Comparison of ENCODE assay signal across 13 cellular contexts in genomic region chr18:44651453-44651852, GRCh38. TPM values are rescaled to one million over a fixed set of nuclear protein-coding genes. Genes with fewer than 3 reads are reported as not detected.
DNase-seq lines count a peak whose midpoint lies in the region; ATAC-seq and TF ChIP-seq lines count a peak whose summit lies in the region.
"Had no signal": no experiment of that assay in that cellular context is flagged by ENCODE, and none has a peak within 500 bp of the region (broad histone marks: within the 10 kb centered on the region; RNA-seq: fewer than 3 reads in every experiment).

No MANE protein-coding gene starts in this region.

- peaks cover 9% of the 10 kb centered on the region; the same call in 1 of the 2 replicates for H3K9me1 ChIP-seq in IMR-90 (ENCODE audit: insufficient read depth, low read length)

- no peak overlapping the region for H2AFZ ChIP-seq in IMR-90 (replicated peaks; ENCODE audit: low read length, poor library complexity)
- no peak overlapping the region for H2AFZ ChIP-seq in MM.1S (ENCODE audit: low read length)

- H3K56ac ChIP-seq in IMR-90 (ENCODE audit: extremely low read depth, insufficient read depth, low read length) = no peak overlapping the region

- peak; percentile 46 for DNase-seq in A673 (ENCODE audit: low spot score)
- peak; percentile 54 for DNase-seq in IMR-90
- DNase-seq in choroid plexus epithelial cell (ENCODE audit: low read depth) = peak; percentile 93
- DNase-seq in lower lobe of right lung = no peak
- DNase-seq in NCI-H82 (lab: John Stamatoyannopoulos, UW) = no peak
- DNase-seq in SKM-1 treated with dmso at 0.1 percent for 144 hours (lab: John Stamatoyannopoulos, UW; ENCODE audit: unreplicated experiment) = no peak
- no peak for DNase-seq in GM13976 (ENCODE audit: low spot score)
- no peak for DNase-seq in MM.1S
- DNase-seq: activated CD4-positive, alpha-beta T cell treated with anti-CD3 and anti-CD28 coated beads, Interleukin-2, amount 50 U/mL, for 1 hour; NCI-H1417 treated with DMSO at 0.1 percent for 48 hours; transverse colon had no signal

- TF ChIP-seq POLR2A in IMR-90 (IDR thresholded peaks at IDR 0.05; ENCODE audit: low read depth, low read length) = no peak

- H3K79me2 ChIP-seq in MM.1S (ENCODE audit: low read length) = no peaks in the 10 kb centered on the region

- H4K20me1 ChIP-seq in IMR-90 (ENCODE audit: insufficient read depth, low read length) = no peaks in the 10 kb centered on the region
- no peaks in the 10 kb centered on the region for H4K20me1 ChIP-seq in MM.1S (ENCODE audit: insufficient read depth, low read length)
- H4K20me1 ChIP-seq: BLaER1 had no signal

- H3K27me3 ChIP-seq in A673 (replicated peaks; ENCODE audit: insufficient read depth, low read depth, low read length, poor library complexity) (no peaks in the 10 kb centered on the region), IMR-90 (ENCODE audit: control insufficient read depth, insufficient read depth, low read length) (no peaks in the 10 kb centered on the region), lower lobe of right lung (ENCODE audit: low read depth) (no peaks in the 10 kb centered on the region), MM.1S (replicated peaks; ENCODE audit: insufficient read depth, low read length) (no peaks in the 10 kb centered on the region)
- H3K27me3 ChIP-seq: adrenal gland, BLaER1, transverse colon had no signal

- no peak; the same call in 1 of the 2 replicates for ATAC-seq in IMR-90 (ENCODE audit: low read depth)
- ATAC-seq in lower lobe of right lung = peak; percentile 85 to 92

- no peaks in the 10 kb centered on the region for H3K79me1 ChIP-seq in IMR-90 (ENCODE audit: low read depth in 1 of 2, low read length in 2 of 2)

- H3K4me3 ChIP-seq in A673 (ENCODE audit: low read depth, low read length, poor library complexity, severe bottlenecking) = no peak overlapping the region
- no peak overlapping the region for H3K4me3 ChIP-seq in IMR-90 (ENCODE audit: insufficient read depth, low read depth, low read length)
- H3K4me3 ChIP-seq in choroid plexus epithelial cell (ENCODE audit: low read depth, low read length) = no peak overlapping the region
- no peak overlapping the region for H3K4me3 ChIP-seq in lower lobe of right lung
- no peak overlapping the region for H3K4me3 ChIP-seq in MM.1S (ENCODE audit: low read length)
- H3K4me3 ChIP-seq: adrenal gland, BLaER1, transverse colon had no signal

- TF ChIP-seq CTCF in A673 (conservative IDR thresholded peaks at IDR 0.05; ENCODE audit: low read depth, low read length) (no peak), IMR-90 (conservative IDR thresholded peaks at IDR 0.05; ENCODE audit: low read depth, low read length) (no peak), choroid plexus epithelial cell (conservative IDR thresholded peaks at IDR 0.05; ENCODE audit: low read depth, low read length) (no peak), lower lobe of right lung (IDR thresholded peaks at IDR 0.05) (no peak), GM13976 (IDR thresholded peaks at IDR 0.05; ENCODE audit: borderline replicate concordance, control extremely low read depth, extremely low read depth, insufficient read depth, missing control alignments) (no peak), MM.1S (IDR thresholded peaks at IDR 0.05; ENCODE audit: low read length) (no peak)

- no peak for TF ChIP-seq RAD21 in IMR-90 (IDR thresholded peaks at IDR 0.05; ENCODE audit: low read length)

- POLR2A ChIA-PET in A673 (lab: Charles Lee; ENCODE audit: low non-redundant PET) = no interaction called here
- POLR2A ChIA-PET in IMR-90 (lab: Charles Lee; ENCODE audit: unreplicated experiment) = no interaction called here

- H4K8ac ChIP-seq in IMR-90 (ENCODE audit: low read depth in 2 of 2, low read length in 2 of 2) = no peak overlapping the region

- H4K5ac ChIP-seq in IMR-90 (ENCODE audit: low read depth, low read length) = no peak overlapping the region

- H2BK15ac ChIP-seq in IMR-90 (ENCODE audit: low read depth, low read length) = no peak overlapping the region

- H3K9ac ChIP-seq in IMR-90 (ENCODE audit: low read depth, low read length) = no peak overlapping the region
- H3K9ac ChIP-seq in MM.1S (ENCODE audit: low read length) = no peak overlapping the region
- H3K9ac ChIP-seq: BLaER1 had no signal

- H3K36me3 ChIP-seq in A673 (ENCODE audit: insufficient read depth, low read length, poor library complexity, severe bottlenecking) (no peaks in the 10 kb centered on the region), IMR-90 (ENCODE audit: control insufficient read depth, insufficient read depth, low read length) (no peaks in the 10 kb centered on the region), lower lobe of right lung (no peaks in the 10 kb centered on the region), MM.1S (replicated peaks; ENCODE audit: insufficient read depth, low read length) (no peaks in the 10 kb centered on the region)
- H3K36me3 ChIP-seq: adrenal gland, BLaER1, transverse colon had no signal

- dilution Hi-C loops in IMR-90 (cut with HindIII; ENCODE audit: low sequenced_read_pairs, unreplicated experiment) = no loop called here

- no peak overlapping the region for H3K4ac ChIP-seq in IMR-90 (ENCODE audit: low read depth, low read length)

- BruUV-seq in A673 (replicated peaks; lab: Mats Ljungman, UMichigan) (no TSS peak), IMR-90 (replicated peaks; lab: Mats Ljungman, UMichigan) (no TSS peak)

- H3K9me3 ChIP-seq in A673 (ENCODE audit: low read depth, low read length, poor library complexity, severe bottlenecking) (no peaks in the 10 kb centered on the region), IMR-90 (ENCODE audit: control insufficient read depth, insufficient read depth, low read length) (no peaks in the 10 kb centered on the region), lower lobe of right lung (no peaks in the 10 kb centered on the region), MM.1S (replicated peaks; ENCODE audit: insufficient read depth, low read length) (no peaks in the 10 kb centered on the region)
- H3K9me3 ChIP-seq: adrenal gland, BLaER1, transverse colon had no signal

- H4K91ac ChIP-seq in IMR-90 (ENCODE audit: insufficient read depth, low read depth, low read length) = no peak overlapping the region

- in situ Hi-C loops in IMR-90 (cut with MboI; ENCODE audit: low sequenced_read_pairs) (no loop called here), GM13976 (cut with MboI; ENCODE audit: low sequenced_read_pairs, unreplicated experiment) (no loop called here)

- H3K18ac ChIP-seq in IMR-90 (ENCODE audit: low read depth, low read length) = no peak overlapping the region

- intact Hi-C loops in A673 (cut with micrococcal nuclease; ENCODE audit: unreplicated experiment) (no loop called here), IMR-90 (cut with micrococcal nuclease) (no loop called here), lower lobe of right lung (cut with DNase I) (no loop called here)

- CTCF ChIA-PET in A673 (lab: Charles Lee) (no interaction called here), IMR-90 (lab: Yijun Ruan, JAX) (no interaction called here)

- H2BK120ac ChIP-seq in IMR-90 (ENCODE audit: low read depth, low read length) = no peak overlapping the region

- H3F3A ChIP-seq in MM.1S (ENCODE audit: insufficient read depth, low read length) = no peaks in the 10 kb centered on the region

- no peak overlapping the region for H2AK9ac ChIP-seq in IMR-90 (replicated peaks; ENCODE audit: low read depth, low read length, poor library complexity)

- H3K4me1 ChIP-seq in A673 (ENCODE audit: insufficient read depth, low read length, poor library complexity, severe bottlenecking) = no peaks in the 10 kb centered on the region
- peaks cover 2% of the 10 kb centered on the region; the same call in 1 of the 2 replicates for H3K4me1 ChIP-seq in IMR-90 (ENCODE audit: control insufficient read depth, insufficient read depth, low read length)
- H3K4me1 ChIP-seq in lower lobe of right lung = no peaks in the 10 kb centered on the region
- H3K4me1 ChIP-seq in MM.1S (ENCODE audit: low read length) = no peaks in the 10 kb centered on the region
- H3K4me1 ChIP-seq: adrenal gland, BLaER1 had no signal

- H3K23ac ChIP-seq in IMR-90 (ENCODE audit: low read depth, low read length) = no peak overlapping the region

- H2BK20ac ChIP-seq in IMR-90 (ENCODE audit: low read depth, low read length) = no peak overlapping the region

- 60% methylated on average over 1 of the region's 6 CpGs; no CpG with 5 or more reads in 1 of the 2 experiments for WGBS in IMR-90 (ENCODE audit: extremely low coverage in 2 of 2, insufficient read length in 1 of 2), 2 experiments

- no peak overlapping the region for H3K14ac ChIP-seq in IMR-90 (replicated peaks; ENCODE audit: low read depth, low read length)

- H3K4me2 ChIP-seq in IMR-90 (ENCODE audit: low read depth, low read length) (no peak overlapping the region), MM.1S (ENCODE audit: low read depth, low read length) (no peak overlapping the region)
- H3K4me2 ChIP-seq: BLaER1 had no signal

- H3K27ac ChIP-seq in A673 (ENCODE audit: low read depth, low read length, poor library complexity, severe bottlenecking) = no peak overlapping the region
- H3K27ac ChIP-seq in IMR-90 (ENCODE audit: insufficient read depth, low read length) = no peak overlapping the region
- H3K27ac ChIP-seq in lower lobe of right lung = no peak overlapping the region
- no peak overlapping the region for H3K27ac ChIP-seq in MM.1S (ENCODE audit: low read length)
- H3K27ac ChIP-seq: adrenal gland, BLaER1, transverse colon had no signal

- no peak overlapping the region for H2BK5ac ChIP-seq in IMR-90 (ENCODE audit: low read depth, low read length, poor library complexity, severe bottlenecking)

- no peaks in the 10 kb centered on the region for H3K9me2 ChIP-seq in MM.1S (replicated peaks; ENCODE audit: insufficient read depth, low read length)

- no peak overlapping the region for H2AK5ac ChIP-seq in IMR-90 (ENCODE audit: low read depth, low read length)

TF ChIP-seq in IMR-90, 13 proteins besides CTCF, POLR2A, EP300 and RAD21 (continues in another document):
- TF ChIP-seq CHD1 (IDR thresholded peaks at IDR 0.05; ENCODE audit: low read depth, low read length) = no peak
- no peak for TF ChIP-seq RFX5 (IDR thresholded peaks at IDR 0.05; ENCODE audit: low read depth, low read length)
- TF ChIP-seq MAZ (IDR thresholded peaks at IDR 0.05; ENCODE audit: borderline replicate concordance, low read depth, low read length) = no peak
- no peak for TF ChIP-seq MXI1 (IDR thresholded peaks at IDR 0.05; ENCODE audit: borderline replicate concordance, low read depth, low read length)
- no peak for TF ChIP-seq RCOR1 (IDR thresholded peaks at IDR 0.05; ENCODE audit: insufficient replicate concordance, low read length)
- peak; percentile 30; the same call in 1 of the 2 replicates for TF ChIP-seq CEBPB (IDR thresholded peaks at IDR 0.05; ENCODE audit: low read depth, low read length)

RNA-seq across cellular contexts. Expression of gene SETBP1, which starts 29.2 kb away (rescaled TPM):
- total RNA-seq in A673 (2021) = 14.0 and 16.2 TPM in 2 replicates
- 0.28 and 0.36 TPM in 2 replicates for total RNA-seq in IMR-90 (2012; rRNA removed)
- 0.16 and 0.19 TPM in 2 replicates for polyA plus RNA-seq in IMR-90 (2012; rRNA removed)
- 0.02 and 0.09 TPM in 2 replicates for polyA plus RNA-seq in IMR-90 (2012; cell fraction: cytosol; rRNA removed)
- polyA plus RNA-seq in IMR-90 (2012; cell fraction: nucleus; rRNA removed; ENCODE audit: low replicate concordance) = 0.09 and 0.28 TPM in 2 replicates
- 25.8 TPM for total RNA-seq in lower lobe of right lung

Comparison
In these comparisons a context has a peak if more than half of its experiments do, and no peak if none do; other contexts are left out.
1. DNase-seq: peak in A673 (single experiment), IMR-90 (single experiment) and choroid plexus epithelial cell (single experiment); none in lower lobe of right lung (single experiment), NCI-H82 (single experiment), SKM-1 treated with dmso at 0.1 percent for 144 hours (single experiment), GM13976 (single experiment) and MM.1S (single experiment).
2. RNA of gene SETBP1, which starts 29.2 kb away (total RNA-seq): 25.8 TPM in lower lobe of right lung (single experiment) and 14.0 to 16.2 TPM in A673; 0.28 to 0.36 TPM in IMR-90; every median in the first group is over 10 times any median in the second.